ENCODE assay signal across 11 cellular contexts in the genomic region with DNA sequence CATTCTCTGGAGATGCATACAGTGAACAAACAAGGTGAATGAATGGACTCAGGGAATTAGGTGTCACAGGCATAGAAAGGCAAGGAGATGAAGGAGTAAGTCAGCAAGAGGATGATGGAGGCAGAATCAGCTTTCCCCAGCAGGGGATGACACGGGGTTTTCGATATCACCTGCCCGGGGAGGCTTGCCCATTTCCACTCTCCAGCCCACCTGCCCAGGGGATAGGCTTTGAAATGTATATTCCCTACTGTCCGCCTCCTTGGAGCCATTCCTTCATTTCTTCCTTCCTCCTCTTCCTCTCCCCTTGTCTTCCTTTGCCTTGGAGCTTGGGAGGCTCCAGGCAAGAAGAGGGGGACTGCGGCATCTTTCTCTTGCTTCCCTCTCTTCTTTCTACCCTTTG. TPM values are rescaled to one million over a fixed set of nuclear protein-coding genes. Genes with fewer than 3 reads are reported as not detected.
A peak's percentile ranks its signal among the peaks of the same experiment; 100 is the strongest.
DNase-seq lines count a peak whose midpoint lies in the region; ATAC-seq and TF ChIP-seq lines count a peak whose summit lies in the region.
"Had no signal": no experiment of that assay in that cellular context is flagged by ENCODE, and none has a peak within 500 bp of the region (broad histone marks: within the 10 kb centered on the region; RNA-seq: fewer than 3 reads in every experiment).

No MANE protein-coding gene starts in this region.

- no peaks in the 10 kb centered on the region for H3K36me3 Mint-ChIP-seq in MCF 10A (ENCODE audit: insufficient read depth, unreplicated experiment)
- peaks cover 4% of the 10 kb centered on the region for H3K36me3 Mint-ChIP-seq in activated CD8-positive, alpha-beta T cell treated with anti-CD3 and anti-CD28 coated beads, Interleukin-2, amount 10 ng/mL, durations not matched to agents 7 days and 5 days (ENCODE audit: low read depth)
- H3K36me3 Mint-ChIP-seq: immature natural killer cell had no signal

- H3K4me3 Mint-ChIP-seq in MCF 10A (ENCODE audit: unreplicated experiment), result no peak overlapping the region
- peak overlapping the region; percentile 83 for H3K4me3 Mint-ChIP-seq in activated CD8-positive, alpha-beta T cell treated with anti-CD3 and anti-CD28 coated beads, Interleukin-2, amount 10 ng/mL, durations not matched to agents 7 days and 5 days

- 88% methylated on average over 5 of the region's 5 CpGs for WGBS in mammary epithelial cell (ENCODE audit: low coverage, missing lambda C conversion rate)

- H2AFZ ChIP-seq in mammary epithelial cell (ENCODE audit: low read depth, low read length), result no peak overlapping the region

- no peak for DNase-seq in MCF 10A (ENCODE audit: unreplicated experiment)
- DNase-seq in mammary epithelial cell, result no peak
- no peak for DNase-seq in activated CD8-positive, alpha-beta T cell treated with anti-CD3 and anti-CD28 coated beads, Interleukin-2, amount 10 ng/mL, durations not matched to agents 7 days and 5 days
- DNase-seq in left lobe of liver (ENCODE audit: low spot score), result peak; percentile 38
- DNase-seq in vagina (ENCODE audit: extremely low spot score in 2 of 2), result no peak
- DNase-seq in NCI-H1417 (lab: John Stamatoyannopoulos, UW), result no peak
- DNase-seq in effector CD4-positive, alpha-beta T cell, result no peak
- DNase-seq: NCI-H446 treated with DMSO at 0.1 percent for 48 hours had no signal

- in situ Hi-C loops in mammary epithelial cell (cut with MboI; ENCODE audit: low sequenced_read_pairs in 2 of 2), result no loop called here

- intact Hi-C loops in MCF 10A (cut with micrococcal nuclease), result no loop called here
- intact Hi-C loops in mammary epithelial cell (cut with micrococcal nuclease), result no loop called here
- intact Hi-C loops in vagina (cut with DNase I), result no loop called here

- no peak overlapping the region for H3K4me2 ChIP-seq in mammary epithelial cell (ENCODE audit: insufficient read depth, low read depth, low read length)

- POLR2A ChIA-PET in MCF 10A (lab: Yijun Ruan, JAX), result interaction anchor here (0.5 to 2.3 kb wide), 12 partner anchors 8 to 362 kb away, joined by 3 to 7 read pairs (median 4); partner anchors contain the start of gene PANK2
- POLR2A ChIA-PET in activated CD8-positive, alpha-beta T cell treated with anti-CD3 and anti-CD28 coated beads, Interleukin-2, amount 10 ng/mL, durations not matched to agents 7 days and 5 days (lab: Charles Lee), result interaction anchor here (1.2 to 2.7 kb wide), 2 partner anchors 33 to 45 kb away, joined by 6 to 27 read pairs; no protein-coding TSS in a partner anchor

- no peaks in the 10 kb centered on the region for H4K20me1 ChIP-seq in mammary epithelial cell (ENCODE audit: insufficient read depth, low read length)

- H3K4me1 ChIP-seq in mammary epithelial cell (ENCODE audit: insufficient read depth, low read length), result peaks cover 35% of the 10 kb centered on the region
- peaks cover 35% of the 10 kb centered on the region for H3K4me1 ChIP-seq in vagina

- no peak for ATAC-seq in activated CD8-positive, alpha-beta T cell treated with anti-CD3 and anti-CD28 coated beads, Interleukin-2, amount 10 ng/mL, durations not matched to agents 7 days and 5 days
- no peak for ATAC-seq in left lobe of liver
- ATAC-seq in GM18498 (IDR thresholded peaks at IDR 0.05; ENCODE audit: unreplicated experiment), result no peak

- dilution Hi-C loops in mammary epithelial cell (cut with HindIII; ENCODE audit: low sequenced_read_pairs), result no loop called here

- H3K79me2 ChIP-seq in mammary epithelial cell (ENCODE audit: insufficient read depth, low read length), result no peaks in the 10 kb centered on the region

- no peak overlapping the region for H3K27ac ChIP-seq in mammary epithelial cell (ENCODE audit: insufficient read depth, low read depth, low read length)
- peak overlapping the region; percentile 39 for H3K27ac ChIP-seq in vagina

- no peaks in the 10 kb centered on the region for H3K36me3 ChIP-seq in mammary epithelial cell (ENCODE audit: insufficient read depth, low read length)
- H3K36me3 ChIP-seq in vagina, result no peaks in the 10 kb centered on the region

- H3K27me3 ChIP-seq in mammary epithelial cell (ENCODE audit: insufficient read depth, low read length), result no peaks in the 10 kb centered on the region
- no peaks in the 10 kb centered on the region for H3K27me3 ChIP-seq in vagina

- no peak for TF ChIP-seq POLR2A in vagina (IDR thresholded peaks at IDR 0.05)

- H3K9ac ChIP-seq in mammary epithelial cell (ENCODE audit: insufficient read depth, low read length), result no peak overlapping the region

- H3K9me3 Mint-ChIP-seq in MCF 10A (ENCODE audit: unreplicated experiment), result no peaks in the 10 kb centered on the region
- peaks cover 4% of the 10 kb centered on the region for H3K9me3 Mint-ChIP-seq in activated CD8-positive, alpha-beta T cell treated with anti-CD3 and anti-CD28 coated beads, Interleukin-2, amount 10 ng/mL, durations not matched to agents 7 days and 5 days (ENCODE audit: insufficient read depth)
- H3K9me3 Mint-ChIP-seq: immature natural killer cell, neural crest cell had no signal

- TF ChIP-seq CTCF in MCF 10A (IDR thresholded peaks at IDR 0.05; ENCODE audit: unreplicated experiment) (no peak), mammary epithelial cell (conservative IDR thresholded peaks at IDR 0.05 in 1 of 2, IDR thresholded peaks at IDR 0.05 in 1 of 2; ENCODE audit: extremely low read depth in 1 of 2, insufficient read depth in 1 of 2, low read depth in 1 of 2, low read length in 2 of 2) (no peak), vagina (IDR thresholded peaks at IDR 0.05) (no peak)

- no peaks in the 10 kb centered on the region for H3K27me3 Mint-ChIP-seq in MCF 10A (ENCODE audit: insufficient read depth, unreplicated experiment)
- no peaks in the 10 kb centered on the region for H3K27me3 Mint-ChIP-seq in activated CD8-positive, alpha-beta T cell treated with anti-CD3 and anti-CD28 coated beads, Interleukin-2, amount 10 ng/mL, durations not matched to agents 7 days and 5 days (ENCODE audit: low read depth)

- H3K4me3 ChIP-seq in mammary epithelial cell (replicated peaks in 1 of 3; ENCODE audit: insufficient read depth in 1 of 3, low read depth in 2 of 3, low read length in 3 of 3) (no peak overlapping the region), vagina (no peak overlapping the region)

- H3K9me3 ChIP-seq in mammary epithelial cell (replicated peaks; ENCODE audit: insufficient read depth, low read length) (peaks cover 3% of the 10 kb centered on the region), vagina (no peaks in the 10 kb centered on the region)

- BruUV-seq in MCF 10A (replicated peaks; lab: Mats Ljungman, UMichigan), result no TSS peak
- BruUV-seq in mammary epithelial cell (replicated peaks; lab: Mats Ljungman, UMichigan), result no TSS peak

- CTCF ChIA-PET in MCF 10A (lab: Yijun Ruan, JAX) (interaction anchor here (1.2 to 5.6 kb wide), 4 partner anchors 9 to 46 kb away, joined by 4 to 18 read pairs (median 6); no protein-coding TSS in a partner anchor), mammary epithelial cell (lab: Charles Lee; ENCODE audit: low non-redundant PET) (no interaction called here)
- CTCF ChIA-PET in activated CD8-positive, alpha-beta T cell treated with anti-CD3 and anti-CD28 coated beads, Interleukin-2, amount 10 ng/mL, durations not matched to agents 7 days and 5 days (lab: Charles Lee), result interaction anchor here (0.9 to 3.3 kb wide), 3 partner anchors 25 to 46 kb away, joined by 3 to 11 read pairs (median 3); no protein-coding TSS in a partner anchor

- H3K4me1 Mint-ChIP-seq in MCF 10A (ENCODE audit: insufficient read depth, unreplicated experiment), result peaks cover 41% of the 10 kb centered on the region
- H3K4me1 Mint-ChIP-seq in activated CD8-positive, alpha-beta T cell treated with anti-CD3 and anti-CD28 coated beads, Interleukin-2, amount 10 ng/mL, durations not matched to agents 7 days and 5 days (ENCODE audit: low read depth), result peaks cover 27% of the 10 kb centered on the region

- H3K27ac Mint-ChIP-seq in MCF 10A (ENCODE audit: low read depth, unreplicated experiment), result peak overlapping the region; percentile 57
- peak overlapping the region; percentile 99 for H3K27ac Mint-ChIP-seq in activated CD8-positive, alpha-beta T cell treated with anti-CD3 and anti-CD28 coated beads, Interleukin-2, amount 10 ng/mL, durations not matched to agents 7 days and 5 days

RNA-seq across cellular contexts. Expression of gene RNF24, which starts 23.3 kb away (rescaled TPM):
- total RNA-seq in MCF 10A (2022) (23.2 and 28.8 TPM in 2 replicates), mammary epithelial cell (10 to 100 TPM in 1 of 2 donors, 1 to 10 TPM in 1; 8.8 to 13.5 TPM), left lobe of liver (1.4 TPM), vagina (15.5 TPM)
- 5.9 TPM for polyA plus RNA-seq in mammary epithelial cell
- polyA minus RNA-seq in mammary epithelial cell, result 15.0 TPM
- total RNA-seq in activated CD8-positive, alpha-beta T cell treated with anti-CD3 and anti-CD28 coated beads, Interleukin-2, amount 10 ng/mL, durations not matched to agents 7 days and 5 days, result 10 to 100 TPM; 12.3 to 15.3 TPM
